8 cellular contexts compared by ENCODE assay signal in the genomic region with DNA sequence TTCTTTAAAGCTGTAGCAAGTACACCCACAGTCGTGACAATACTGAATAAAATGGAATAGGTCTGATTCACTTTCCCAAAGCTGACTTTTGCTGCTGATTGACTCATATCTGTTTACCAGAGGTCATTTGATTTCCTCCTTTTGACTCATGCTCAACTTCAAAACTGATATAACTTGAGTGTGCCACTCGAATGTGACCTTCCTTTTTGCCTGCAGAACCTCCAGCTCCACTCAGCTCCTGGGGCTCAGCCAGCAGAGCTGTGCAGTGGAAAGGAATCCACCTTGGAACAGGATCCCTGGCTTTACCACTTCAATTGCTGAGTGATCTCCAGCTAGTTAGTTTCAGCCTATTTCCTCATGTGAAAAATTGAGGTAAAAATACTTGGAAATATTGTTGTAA.
DNase-seq lines count a peak whose midpoint lies in the region; ATAC-seq and TF ChIP-seq lines count a peak whose summit lies in the region.

No MANE protein-coding gene starts in this region.

- no peaks in the 10 kb centered on the region for H3K4me1 ChIP-seq in BE2C

- H3K9me3 ChIP-seq in BE2C: no peaks in the 10 kb centered on the region
- H3K9me3 ChIP-seq in T-helper 17 cell (ENCODE audit: control insufficient read depth, low read length, poor library complexity, severe bottlenecking): no peaks in the 10 kb centered on the region

- ATAC-seq in GM18499 (IDR thresholded peaks at IDR 0.05; ENCODE audit: insufficient read depth, unreplicated experiment): peak; percentile 73
- ATAC-seq in GM21737 (IDR thresholded peaks at IDR 0.05; ENCODE audit: unreplicated experiment): peak; percentile 59
- no peak for ATAC-seq in T-helper 17 cell

- H3K4me3 Mint-ChIP-seq in T-helper 17 cell: no peak overlapping the region

- no peak overlapping the region for H3K27ac Mint-ChIP-seq in T-helper 17 cell

- no peaks in the 10 kb centered on the region for H3K4me1 Mint-ChIP-seq in T-helper 17 cell

- peaks cover 34% of the 10 kb centered on the region for H3K27me3 Mint-ChIP-seq in T-helper 17 cell

- H3K36me3 Mint-ChIP-seq in T-helper 17 cell (ENCODE audit: low read depth): no peaks in the 10 kb centered on the region

- TF ChIP-seq CTCF in NB4 (IDR thresholded peaks at IDR 0.05; ENCODE audit: low read depth, low read length) (no peak), fibroblast of pulmonary artery (IDR thresholded peaks at IDR 0.05; ENCODE audit: low read length, missing control alignments) (no peak), BE2C (IDR thresholded peaks at IDR 0.05; ENCODE audit: low read depth, low read length) (no peak)

- no peaks in the 10 kb centered on the region for H3K36me3 ChIP-seq in BE2C

- DNase-seq in NB4 (ENCODE audit: low read depth) (peak; percentile 11), fibroblast of pulmonary artery (ENCODE audit: low read depth) (peak; percentile 57), GOT3 (lab: John Stamatoyannopoulos, UW) (no peak), BE2C (no peak), T-helper 17 cell (no peak)
- no peak for DNase-seq in effector CD8-positive, alpha-beta T cell (lab: John Stamatoyannopoulos, UW)

- H3K27me3 ChIP-seq in BE2C: peaks cover 14% of the 10 kb centered on the region

- H3K4me3 ChIP-seq in NB4 (ENCODE audit: low read depth, low read length) (no peak overlapping the region), fibroblast of pulmonary artery (replicated peaks; ENCODE audit: low read depth, low read length) (no peak overlapping the region), BE2C (ENCODE audit: low read depth, low read length) (no peak overlapping the region)

- TF ChIP-seq POLR2A in NB4 (IDR thresholded peaks at IDR 0.05; ENCODE audit: extremely low read depth, insufficient read length): no peak

Comparison
In these comparisons a context has a peak if more than half of its experiments do, and no peak if none do; other contexts are left out.
1. DNase-seq: peak in NB4 (single experiment) and fibroblast of pulmonary artery (single experiment); none in GOT3 (single experiment), effector CD8-positive, alpha-beta T cell (single experiment), BE2C (single experiment) and T-helper 17 cell (0 of 3).